Comparison of ENCODE assay signal across 11 cellular contexts in the genomic region with DNA sequence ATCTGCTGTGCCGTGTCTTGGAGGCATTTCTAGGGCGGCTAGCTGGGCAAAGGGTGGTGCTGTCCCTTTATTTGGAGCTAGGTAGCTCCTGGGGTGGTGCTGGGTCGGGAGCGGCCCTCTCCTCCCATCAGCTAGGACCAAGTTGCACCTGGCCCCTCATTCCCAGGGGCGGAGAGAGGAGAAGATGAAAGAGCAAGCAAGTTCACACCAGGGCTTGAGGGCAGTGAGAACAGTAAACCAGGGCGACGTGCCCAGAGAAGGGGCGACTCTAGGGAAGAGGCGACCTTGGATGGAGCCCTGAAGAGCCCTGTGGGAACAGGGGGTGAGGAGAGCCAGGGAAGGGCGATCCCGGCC. TPM values are rescaled to one million over a fixed set of nuclear protein-coding genes. Genes with fewer than 3 reads are reported as not detected.
DNase-seq lines count a peak whose midpoint lies in the region; ATAC-seq and TF ChIP-seq lines count a peak whose summit lies in the region.
"Had no signal": no experiment of that assay in that cellular context is flagged by ENCODE, and none has a peak within 500 bp of the region (broad histone marks: within the 10 kb centered on the region; RNA-seq: fewer than 3 reads in every experiment).

No MANE protein-coding gene starts in this region.

- peak overlapping the region; percentile 80 for H3K4me3 Mint-ChIP-seq in activated naive CD8-positive, alpha-beta T cell
- H3K4me3 Mint-ChIP-seq in nephron, result peak overlapping the region; percentile 69 to 81 (median 75)

- peaks cover 49% of the 10 kb centered on the region for H3K4me1 Mint-ChIP-seq in activated naive CD8-positive, alpha-beta T cell (ENCODE audit: low read depth)
- H3K4me1 Mint-ChIP-seq in nephron, result peaks cover 44% of the 10 kb centered on the region

- H2AFZ ChIP-seq in Karpas-422 (ENCODE audit: low read length), result peak overlapping the region; percentile 31; the same call in 1 of the 2 replicates

- no peaks in the 10 kb centered on the region for H3K27me3 ChIP-seq in Karpas-422 (ENCODE audit: low read length)

- H3K9ac ChIP-seq in Karpas-422 (ENCODE audit: low read length), result peak overlapping the region; percentile 39

- no peak for TF ChIP-seq CTCF in nephron (IDR thresholded peaks at IDR 0.05; ENCODE audit: unreplicated experiment in 3 of 3)

- DNase-seq in NCI-H1694 treated with DMSO at 0.1 percent for 48 hours (lab: John Stamatoyannopoulos, UW) (peak; percentile 24), NCI-H1694 (lab: John Stamatoyannopoulos, UW) (no peak), Karpas-422 (no peak), SK-N-DZ (ENCODE audit: low spot score) (no peak), AG08396 (ENCODE audit: low spot score) (no peak)
- DNase-seq: gastrocnemius medialis, SW 1271 had no signal

- no peak for ATAC-seq in HG03565 (IDR thresholded peaks at IDR 0.05; ENCODE audit: unreplicated experiment)
- ATAC-seq: gastrocnemius medialis had no signal

- H3K36me3 Mint-ChIP-seq in activated naive CD8-positive, alpha-beta T cell, result no peaks in the 10 kb centered on the region
- H3K36me3 Mint-ChIP-seq in nephron (ENCODE audit: low read depth), result no peaks in the 10 kb centered on the region

- H4K20me1 ChIP-seq in Karpas-422 (ENCODE audit: insufficient read depth, low read depth, low read length), result no peaks in the 10 kb centered on the region

- H3K9me3 Mint-ChIP-seq in activated naive CD8-positive, alpha-beta T cell (ENCODE audit: low read depth), result no peaks in the 10 kb centered on the region
- no peaks in the 10 kb centered on the region for H3K9me3 Mint-ChIP-seq in nephron

- no peaks in the 10 kb centered on the region for H3K36me3 ChIP-seq in Karpas-422 (ENCODE audit: insufficient read depth, low read length)
- H3K36me3 ChIP-seq: gastrocnemius medialis, neutrophil had no signal

- no peak overlapping the region for H3K27ac Mint-ChIP-seq in activated naive CD8-positive, alpha-beta T cell
- H3K27ac Mint-ChIP-seq in nephron, result peak overlapping the region; percentile 40 to 91 (median 67)

- peak overlapping the region; percentile 55; the same call in 1 of the 2 replicates for H3K4me3 ChIP-seq in Karpas-422 (ENCODE audit: low read length)
- H3K4me3 ChIP-seq: gastrocnemius medialis had no signal

- H3K9me3 ChIP-seq in Karpas-422 (ENCODE audit: low read length), result no peaks in the 10 kb centered on the region
- H3K9me3 ChIP-seq: gastrocnemius medialis, neutrophil had no signal

- peaks cover 17% of the 10 kb centered on the region for H3K27me3 Mint-ChIP-seq in activated naive CD8-positive, alpha-beta T cell
- H3K27me3 Mint-ChIP-seq in nephron (ENCODE audit: low read depth), result peaks cover 56% of the 10 kb centered on the region

- H3K4me2 ChIP-seq in Karpas-422 (ENCODE audit: low read depth, low read length, poor library complexity, severe bottlenecking), result peak overlapping the region; percentile 63

- H3K9me2 ChIP-seq in Karpas-422 (replicated peaks; ENCODE audit: insufficient read depth, low read length), result no peaks in the 10 kb centered on the region

- peaks cover 42% of the 10 kb centered on the region for H3K4me1 ChIP-seq in Karpas-422 (ENCODE audit: low read length)

- H3K79me2 ChIP-seq in Karpas-422 (ENCODE audit: low read length), result no peaks in the 10 kb centered on the region

- H3K27ac ChIP-seq in Karpas-422 (ENCODE audit: low read length), result no peak overlapping the region
- H3K27ac ChIP-seq: gastrocnemius medialis, neutrophil had no signal

RNA-seq across cellular contexts. Expression of a gene that starts 17.0 kb away (rescaled TPM):
- not detected in 2 replicates for total RNA-seq in Karpas-422 (2014; rRNA removed; shearing (Covaris generic); ENCODE audit: low replicate concordance)
- 12.7 and 14.1 TPM in 2 replicates for polyA plus RNA-seq in SK-N-DZ (2014; cell fraction: cytosol; rRNA removed)
- polyA plus RNA-seq in SK-N-DZ (2014; cell fraction: nucleus; rRNA removed), result 10.7 and 17.0 TPM in 2 replicates
- total RNA-seq: gastrocnemius medialis had no signal

RNA-seq across cellular contexts. Expression of a gene that starts 17.1 kb away (rescaled TPM):
- 13.9 and 51.6 TPM in 2 replicates for total RNA-seq in Karpas-422 (2014; rRNA removed; shearing (Covaris generic); ENCODE audit: low replicate concordance)
- 29.3 and 53.5 TPM in 2 replicates for polyA plus RNA-seq in SK-N-DZ (2014; cell fraction: cytosol; rRNA removed)
- polyA plus RNA-seq in SK-N-DZ (2014; cell fraction: nucleus; rRNA removed), result 17.7 and 45.8 TPM in 2 replicates

RNA-seq across cellular contexts. Expression of a gene that starts 58.0 kb away (rescaled TPM):
- 12.3 and 46.8 TPM in 2 replicates for total RNA-seq in Karpas-422 (2014; rRNA removed; shearing (Covaris generic); ENCODE audit: low replicate concordance)
- polyA plus RNA-seq in SK-N-DZ (2014; cell fraction: cytosol; rRNA removed), result 3.1 and 3.6 TPM in 2 replicates
- polyA plus RNA-seq in SK-N-DZ (2014; cell fraction: nucleus; rRNA removed), result 3.2 and 18.3 TPM in 2 replicates
